Comparison of ENCODE assay signal across 1 cellular context in genomic region chr9:121424024-121424432, GRCh38.
TF ChIP-seq lines count a peak whose summit lies in the region.

No MANE protein-coding gene starts in this region.

TF ChIP-seq in HepG2, 621 proteins besides CTCF, POLR2A, EP300 and RAD21 (continued from another document and continues in another):
- TF ChIP-seq MBD4 (IDR thresholded peaks at IDR 0.05; ENCODE audit: borderline replicate concordance, low read length), result peak; percentile 74; the same call in 1 of the 2 replicates
- TF ChIP-seq ZNF264 (CRISPR knock-in tag; IDR thresholded peaks at IDR 0.05), result peak; percentile 72
- TF ChIP-seq ZNF281 (CRISPR knock-in tag; IDR thresholded peaks at IDR 0.05; ENCODE audit: borderline replicate concordance), result peak; percentile 34; the same call in 1 of the 2 replicates
- TF ChIP-seq FOSL2 (CRISPR knock-in tag; IDR thresholded peaks at IDR 0.05), result peak; percentile 72
- peak; percentile 65; the same call in 1 of the 2 replicates for TF ChIP-seq ZNF280D (CRISPR knock-in tag; IDR thresholded peaks at IDR 0.05)
- TF ChIP-seq SNAPC2 (CRISPR knock-in tag; IDR thresholded peaks at IDR 0.05), result 0 out of 2 replicates have a peak, but pooled peaks have one; percentile 26
- TF ChIP-seq TOE1 (CRISPR knock-in tag; IDR thresholded peaks at IDR 0.05), result 0 out of 2 replicates have a peak, but pooled peaks have one; percentile 29
- peak; percentile 76; the same call in 1 of the 2 replicates for TF ChIP-seq ZNF772 (CRISPR knock-in tag; IDR thresholded peaks at IDR 0.05)
- TF ChIP-seq SAP130 (CRISPR knock-in tag; IDR thresholded peaks at IDR 0.05; ENCODE audit: low read depth), result peak; percentile 71
- TF ChIP-seq ETV5 (CRISPR knock-in tag; IDR thresholded peaks at IDR 0.05; ENCODE audit: borderline replicate concordance), result peak; percentile 97
- peak; percentile 96 for TF ChIP-seq MED1 (CRISPR knock-in tag; IDR thresholded peaks at IDR 0.05)
- no peak for TF ChIP-seq ZNF850 (CRISPR knock-in tag; conservative IDR thresholded peaks at IDR 0.05)
- 0 out of 2 replicates have a peak, but pooled peaks have one; percentile 38 for TF ChIP-seq ZBTB7B (CRISPR knock-in tag; IDR thresholded peaks at IDR 0.05)
- no peak for TF ChIP-seq ZNF652 (CRISPR knock-in tag; IDR thresholded peaks at IDR 0.05; ENCODE audit: borderline replicate concordance, low read depth)
- TF ChIP-seq RFX1 (IDR thresholded peaks at IDR 0.05), result no peak
- TF ChIP-seq ATF2 (CRISPR knock-in tag; IDR thresholded peaks at IDR 0.05), result 0 out of 2 replicates have a peak, but pooled peaks have one; percentile 21
- TF ChIP-seq HNF4G (IDR thresholded peaks at IDR 0.05; ENCODE audit: borderline replicate concordance, low read depth, low read length), result peak; percentile 76
- TF ChIP-seq HNF4G (CRISPR knock-in tag; IDR thresholded peaks at IDR 0.05; ENCODE audit: borderline replicate concordance, low read depth), result peak; percentile 87; the same call in 1 of the 2 replicates
- TF ChIP-seq HIC2 (CRISPR knock-in tag; IDR thresholded peaks at IDR 0.05; ENCODE audit: low read depth), result peak; percentile 87; the same call in 1 of the 2 replicates
- TF ChIP-seq TSC22D2 (CRISPR knock-in tag; IDR thresholded peaks at IDR 0.05; ENCODE audit: borderline replicate concordance), result no peak
- 0 out of 2 replicates have a peak, but pooled peaks have one; percentile 52 for TF ChIP-seq ARNTL (CRISPR knock-in tag; IDR thresholded peaks at IDR 0.05)
- TF ChIP-seq ZBTB39 (CRISPR knock-in tag; IDR thresholded peaks at IDR 0.05), result peak; percentile 95
- TF ChIP-seq SMAD3 (CRISPR knock-in tag; IDR thresholded peaks at IDR 0.05), result 0 out of 2 replicates have a peak, but pooled peaks have one; percentile 20
- TF ChIP-seq ZNF510 (CRISPR knock-in tag; IDR thresholded peaks at IDR 0.05; ENCODE audit: low read depth), result 0 out of 2 replicates have a peak, but pooled peaks have one; percentile 26
- 0 out of 2 replicates have a peak, but pooled peaks have one; percentile 59 for TF ChIP-seq ZSCAN29 (CRISPR knock-in tag; conservative IDR thresholded peaks at IDR 0.05)
- 0 out of 2 replicates have a peak, but pooled peaks have one; percentile 28 for TF ChIP-seq ZNF580 (CRISPR knock-in tag; IDR thresholded peaks at IDR 0.05; ENCODE audit: borderline replicate concordance, low read depth)
- TF ChIP-seq TAF15 (IDR thresholded peaks at IDR 0.05; ENCODE audit: low read depth, low read length, poor library complexity, severe bottlenecking), result no peak
- TF ChIP-seq FOXA3 (CRISPR knock-in tag; IDR thresholded peaks at IDR 0.05), result peak; percentile 90
- peak; percentile 91 for TF ChIP-seq MIXL1 (CRISPR knock-in tag; IDR thresholded peaks at IDR 0.05)
- no peak for TF ChIP-seq SIN3A (IDR thresholded peaks at IDR 0.05; ENCODE audit: borderline replicate concordance, low read depth, low read length)
- TF ChIP-seq SOX6 (IDR thresholded peaks at IDR 0.05), result no peak
- TF ChIP-seq SOX6 (CRISPR knock-in tag; IDR thresholded peaks at IDR 0.05), result peak; percentile 89
- TF ChIP-seq USF2 (IDR thresholded peaks at IDR 0.05; ENCODE audit: low read depth, low read length), result no peak
- 0 out of 2 replicates have a peak, but pooled peaks have one; percentile 31 for TF ChIP-seq USF2 (CRISPR knock-in tag; IDR thresholded peaks at IDR 0.05; ENCODE audit: borderline replicate concordance)
- peak; percentile 97 for TF ChIP-seq NCOA2 (CRISPR knock-in tag; IDR thresholded peaks at IDR 0.05)
- peak; percentile 94 for TF ChIP-seq FOXK1 (CRISPR knock-in tag; IDR thresholded peaks at IDR 0.05; ENCODE audit: borderline replicate concordance, low read depth)
- TF ChIP-seq MIER3 (CRISPR knock-in tag; IDR thresholded peaks at IDR 0.05; ENCODE audit: borderline replicate concordance), result 0 out of 2 replicates have a peak, but pooled peaks have one; percentile 85
- TF ChIP-seq RXRA (CRISPR knock-in tag; IDR thresholded peaks at IDR 0.05), result peak; percentile 92; the same call in 1 of the 2 replicates
- no peak for TF ChIP-seq CERS6 (CRISPR knock-in tag; IDR thresholded peaks at IDR 0.05)
- TF ChIP-seq ZMYM4 (CRISPR knock-in tag; IDR thresholded peaks at IDR 0.05), result peak; percentile 76
- TF ChIP-seq ZSCAN31 (CRISPR knock-in tag; IDR thresholded peaks at IDR 0.05; ENCODE audit: low read depth), result peak; percentile 45; the same call in 1 of the 2 replicates
- peak; percentile 82 for TF ChIP-seq POGZ (CRISPR knock-in tag; IDR thresholded peaks at IDR 0.05)
- peak; percentile 95; the same call in 1 of the 2 replicates for TF ChIP-seq HMG20A (CRISPR knock-in tag; IDR thresholded peaks at IDR 0.05; ENCODE audit: borderline replicate concordance)
- peak; percentile 86 for TF ChIP-seq HDAC2 (CRISPR knock-in tag; IDR thresholded peaks at IDR 0.05)
- peak; percentile 95 for TF ChIP-seq TCF7 (IDR thresholded peaks at IDR 0.05; ENCODE audit: low read depth)
- TF ChIP-seq ZNF557 (CRISPR knock-in tag; IDR thresholded peaks at IDR 0.05), result no peak
- no peak for TF ChIP-seq CENPX (CRISPR knock-in tag; IDR thresholded peaks at IDR 0.05)
- TF ChIP-seq FOXA1 (IDR thresholded peaks at IDR 0.05), result no peak
- TF ChIP-seq FOXA1 (CRISPR knock-in tag; IDR thresholded peaks at IDR 0.05), result peak; percentile 76
- TF ChIP-seq HNF4A (CRISPR knock-in tag; IDR thresholded peaks at IDR 0.05), result peak; percentile 95
- TF ChIP-seq MAZ (IDR thresholded peaks at IDR 0.05; ENCODE audit: borderline replicate concordance, low read depth, low read length), result no peak
- TF ChIP-seq MAZ (CRISPR knock-in tag; IDR thresholded peaks at IDR 0.05; ENCODE audit: low read depth), result 0 out of 2 replicates have a peak, but pooled peaks have one; percentile 24
- TF ChIP-seq TP53 (CRISPR knock-in tag; conservative IDR thresholded peaks at IDR 0.05), result 0 out of 2 replicates have a peak, but pooled peaks have one; percentile 82
- TF ChIP-seq BATF2 (CRISPR knock-in tag; IDR thresholded peaks at IDR 0.05), result no peak
- TF ChIP-seq ZNF160 (CRISPR knock-in tag; IDR thresholded peaks at IDR 0.05), result 0 out of 2 replicates have a peak, but pooled peaks have one; percentile 28
- no peak for TF ChIP-seq ZEB1 (IDR thresholded peaks at IDR 0.05; ENCODE audit: insufficient replicate concordance, low read depth)
- no peak for TF ChIP-seq ZNF543 (CRISPR knock-in tag; IDR thresholded peaks at IDR 0.05)
